ENCODE assay signal across 8 cellular contexts in genomic region chr6:85865665-85866372, GRCh38.
DNase-seq lines count a peak whose midpoint lies in the region; ATAC-seq lines count a peak whose summit lies in the region.

No MANE protein-coding gene starts in this region.

- H3K4me1 Mint-ChIP-seq in activated naive CD8-positive, alpha-beta T cell treated with anti-CD3 and anti-CD28 coated beads, Interleukin-2, amount 50 U/mL, for 24 hours: peaks cover 2% of the 10 kb centered on the region

- H3K36me3 ChIP-seq in duodenal mucosa (ENCODE audit: control insufficient read depth in 1 of 2, insufficient read depth in 2 of 2, low read length in 2 of 2): no peaks in the 10 kb centered on the region

- no peak overlapping the region for H3K27ac ChIP-seq in duodenal mucosa (ENCODE audit: low read depth, low read length)

- no peaks in the 10 kb centered on the region for H3K9me3 ChIP-seq in duodenal mucosa (ENCODE audit: control insufficient read depth in 1 of 2, low read length in 2 of 2)

- H3K9me3 Mint-ChIP-seq in activated naive CD8-positive, alpha-beta T cell treated with anti-CD3 and anti-CD28 coated beads, Interleukin-2, amount 50 U/mL, for 24 hours: no peaks in the 10 kb centered on the region

- H3K4me3 Mint-ChIP-seq in activated naive CD8-positive, alpha-beta T cell treated with anti-CD3 and anti-CD28 coated beads, Interleukin-2, amount 50 U/mL, for 24 hours: no peak overlapping the region

- peak; percentile 73 for DNase-seq in EH (ENCODE audit: low read depth)
- DNase-seq in NCI-H1105 treated with DMSO at 0.1 percent for 48 hours (lab: John Stamatoyannopoulos, UW): peak; percentile 47
- DNase-seq in non-pigmented ciliary epithelial cell (ENCODE audit: low read depth): peak; percentile 36
- no peak for DNase-seq in stimulated activated CD4-positive, alpha-beta T cell treated with anti-CD3 and anti-CD28 coated beads, Interleukin-4, amount 100 ng/mL, for 24 hours
- DNase-seq in activated naive CD8-positive, alpha-beta T cell treated with anti-CD3 and anti-CD28 coated beads, Interleukin-2, amount 50 U/mL, for 24 hours: no peak

- peaks cover 5 to 11% of the 10 kb centered on the region in 2 donors for H3K4me1 ChIP-seq in duodenal mucosa (ENCODE audit: control insufficient read depth in 1 of 2, insufficient read depth in 2 of 2, low read length in 2 of 2)

- H3K36me3 Mint-ChIP-seq in activated naive CD8-positive, alpha-beta T cell treated with anti-CD3 and anti-CD28 coated beads, Interleukin-2, amount 50 U/mL, for 24 hours (ENCODE audit: low read depth): no peaks in the 10 kb centered on the region

- H3K9ac ChIP-seq in duodenal mucosa (ENCODE audit: low read depth in 1 of 2, low read length in 2 of 2): peak overlapping the region; percentile 33 to 49

- ATAC-seq in GM21786 (IDR thresholded peaks at IDR 0.05; ENCODE audit: unreplicated experiment) (peak; percentile 77), HG02840 (IDR thresholded peaks at IDR 0.05; ENCODE audit: low FRiP score, unreplicated experiment) (no peak)
- no peak for ATAC-seq in activated naive CD8-positive, alpha-beta T cell treated with anti-CD3 and anti-CD28 coated beads, Interleukin-2, amount 50 U/mL, for 24 hours

- peak overlapping the region; percentile 69 to 71 for H3K4me3 ChIP-seq in duodenal mucosa (ENCODE audit: low read depth in 1 of 2, low read length in 2 of 2)

- peaks cover 3% of the 10 kb centered on the region for H3K27me3 Mint-ChIP-seq in activated naive CD8-positive, alpha-beta T cell treated with anti-CD3 and anti-CD28 coated beads, Interleukin-2, amount 50 U/mL, for 24 hours

- no peak overlapping the region for H3K27ac Mint-ChIP-seq in activated naive CD8-positive, alpha-beta T cell treated with anti-CD3 and anti-CD28 coated beads, Interleukin-2, amount 50 U/mL, for 24 hours

- H3K27me3 ChIP-seq in duodenal mucosa (ENCODE audit: control insufficient read depth in 1 of 2, insufficient read depth in 2 of 2, low read length in 2 of 2): no peaks in the 10 kb centered on the region

Comparison
In these comparisons a context has a peak if more than half of its experiments do, and no peak if none do; other contexts are left out.
1. DNase-seq: peak in EH (single experiment), NCI-H1105 treated with DMSO at 0.1 percent for 48 hours (single experiment) and non-pigmented ciliary epithelial cell (single experiment); none in stimulated activated CD4-positive, alpha-beta T cell treated with anti-CD3 and anti-CD28 coated beads, Interleukin-4, amount 100 ng/mL, for 24 hours (single experiment) and activated naive CD8-positive, alpha-beta T cell treated with anti-CD3 and anti-CD28 coated beads, Interleukin-2, amount 50 U/mL, for 24 hours (single experiment).